21 cellular contexts compared by ENCODE assay signal in the genomic region with DNA sequence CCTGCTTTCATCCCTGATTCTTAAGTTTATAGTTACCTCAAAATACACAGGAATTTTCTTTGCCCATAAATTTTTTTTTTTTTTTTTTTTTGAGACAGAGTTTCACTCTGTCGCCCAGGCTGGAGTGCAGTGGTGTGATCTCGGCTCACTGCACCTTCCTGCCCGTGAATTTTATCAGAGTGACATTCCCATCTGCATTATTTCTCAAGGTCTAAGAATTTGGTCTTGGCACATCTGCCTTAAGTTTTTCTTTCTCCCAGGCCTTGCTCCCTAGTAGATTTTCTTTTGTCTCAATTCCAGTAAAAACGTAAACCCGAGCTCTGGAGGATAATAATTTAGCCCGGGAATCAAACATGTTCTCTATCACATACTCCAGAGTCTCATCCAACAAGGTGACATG. TPM values are rescaled to one million over a fixed set of nuclear protein-coding genes. Genes with fewer than 3 reads are reported as not detected.
DNase-seq lines count a peak whose midpoint lies in the region; ATAC-seq, FAIRE-seq and TF ChIP-seq lines count a peak whose summit lies in the region.
"Had no signal": no experiment of that assay in that cellular context is flagged by ENCODE, and none has a peak within 500 bp of the region (broad histone marks: within the 10 kb centered on the region; RNA-seq: fewer than 3 reads in every experiment).

No MANE protein-coding gene starts in this region.

- peaks cover 11% of the 10 kb centered on the region for H3K4me1 Mint-ChIP-seq in astrocyte (ENCODE audit: low read depth, unreplicated experiment)
- H3K4me1 Mint-ChIP-seq in progenitor cell of endocrine pancreas (ENCODE audit: low read depth): no peaks in the 10 kb centered on the region
- H3K4me1 Mint-ChIP-seq: B cell, GM23338, IgD-negative memory B cell had no signal

- H3K36me3 Mint-ChIP-seq in astrocyte (ENCODE audit: low read depth, unreplicated experiment) (peaks cover 20% of the 10 kb centered on the region), progenitor cell of endocrine pancreas (ENCODE audit: insufficient read depth) (peaks cover 5% of the 10 kb centered on the region)
- H3K36me3 Mint-ChIP-seq: CD8-positive, alpha-beta T cell; IgD-negative memory B cell had no signal

- H3K4me3 Mint-ChIP-seq in astrocyte (ENCODE audit: unreplicated experiment) (no peak overlapping the region), progenitor cell of endocrine pancreas (ENCODE audit: low read depth) (no peak overlapping the region)
- H3K4me3 Mint-ChIP-seq: B cell; CD8-positive, alpha-beta T cell; GM23338; IgD-negative memory B cell had no signal

- peak overlapping the region; percentile 23 for H3K27ac ChIP-seq in astrocyte (ENCODE audit: low read depth, low read length)
- H3K27ac ChIP-seq: BLaER1 treated with 17β-estradiol and CSF1 and Interleukin-3, amounts not matched to agents 10 nM and 100 nM had no signal

- no peaks in the 10 kb centered on the region for H3K79me2 ChIP-seq in astrocyte (ENCODE audit: insufficient read depth, low read length)

- H3K36me3 ChIP-seq in astrocyte (ENCODE audit: insufficient read depth, low read length): peaks cover 4% of the 10 kb centered on the region

- no peak overlapping the region for H2AFZ ChIP-seq in astrocyte (ENCODE audit: low read depth, low read length)
- H2AFZ ChIP-seq: GM23338 had no signal

- H3K9me3 ChIP-seq in astrocyte (ENCODE audit: insufficient read depth, low read depth, low read length): no peaks in the 10 kb centered on the region
- H3K9me3 ChIP-seq: BLaER1 treated with 17β-estradiol and CSF1 and Interleukin-3, amounts not matched to agents 10 nM and 100 nM had no signal

- no peak overlapping the region for H3K4me2 ChIP-seq in astrocyte (ENCODE audit: low read length)
- H3K4me2 ChIP-seq: BLaER1 treated with 17β-estradiol and CSF1 and Interleukin-3, amounts not matched to agents 10 nM and 100 nM; GM23338 had no signal

- H4K20me1 ChIP-seq in astrocyte (ENCODE audit: insufficient read depth, low read length): no peaks in the 10 kb centered on the region
- H4K20me1 ChIP-seq: BLaER1 treated with 17β-estradiol and CSF1 and Interleukin-3, amounts not matched to agents 10 nM and 100 nM had no signal

- H3K4me3 ChIP-seq in astrocyte (ENCODE audit: insufficient read depth, low read depth, low read length) (no peak overlapping the region), fibroblast of the aortic adventitia (ENCODE audit: low read depth, low read length) (no peak overlapping the region)
- H3K4me3 ChIP-seq: BLaER1 treated with 17β-estradiol and CSF1 and Interleukin-3, amounts not matched to agents 10 nM and 100 nM; GM12878; GM23338 had no signal

- H3K27me3 ChIP-seq in astrocyte (ENCODE audit: insufficient read depth, low read length): no peaks in the 10 kb centered on the region
- H3K27me3 ChIP-seq: BLaER1 treated with 17β-estradiol and CSF1 and Interleukin-3, amounts not matched to agents 10 nM and 100 nM had no signal

- H3K27me3 Mint-ChIP-seq in astrocyte (ENCODE audit: low read depth, unreplicated experiment): no peaks in the 10 kb centered on the region
- H3K27me3 Mint-ChIP-seq in progenitor cell of endocrine pancreas: no peaks in the 10 kb centered on the region
- H3K27me3 Mint-ChIP-seq: B cell, IgD-negative memory B cell had no signal

- H3K9ac ChIP-seq in astrocyte (ENCODE audit: low read length): no peak overlapping the region
- H3K9ac ChIP-seq: BLaER1 treated with 17β-estradiol and CSF1 and Interleukin-3, amounts not matched to agents 10 nM and 100 nM had no signal

- no peak overlapping the region for H3K27ac Mint-ChIP-seq in astrocyte (ENCODE audit: unreplicated experiment)
- H3K27ac Mint-ChIP-seq in progenitor cell of endocrine pancreas: no peak overlapping the region
- H3K27ac Mint-ChIP-seq: B cell; CD8-positive, alpha-beta T cell; GM23338; IgD-negative memory B cell had no signal

- no peak for ATAC-seq in GM18511 (IDR thresholded peaks at IDR 0.05; ENCODE audit: unreplicated experiment)
- no peak for ATAC-seq in HG02571 (IDR thresholded peaks at IDR 0.05; ENCODE audit: unreplicated experiment)
- ATAC-seq: CD8-positive, alpha-beta T cell; GM12878; GM23338 had no signal

- FAIRE-seq in astrocyte (lab: Jason Lieb, UNC): no peak
- FAIRE-seq: GM12878, H54 had no signal

- peaks cover 13% of the 10 kb centered on the region for H3K4me1 ChIP-seq in astrocyte (ENCODE audit: insufficient read depth, low read length)

- TF ChIP-seq CTCF in astrocyte (IDR thresholded peaks at IDR 0.05; ENCODE audit: insufficient read depth, low read depth, low read length) (no peak), fibroblast of the aortic adventitia (IDR thresholded peaks at IDR 0.05; ENCODE audit: insufficient read depth, low read length) (no peak), progenitor cell of endocrine pancreas (IDR thresholded peaks at IDR 0.05; ENCODE audit: unreplicated experiment) (no peak)

- peak; percentile 28 for DNase-seq in EH (ENCODE audit: low read depth)
- DNase-seq in astrocyte (ENCODE audit: low read depth): peak; percentile 44
- peak; percentile 80 for DNase-seq in fibroblast of the aortic adventitia (ENCODE audit: low read depth)
- DNase-seq in NCI-H345 treated with DMSO at 0.1 percent for 48 hours (lab: John Stamatoyannopoulos, UW; ENCODE audit: unreplicated experiment): no peak
- DNase-seq in progenitor cell of endocrine pancreas (ENCODE audit: low spot score, unreplicated experiment): no peak
- DNase-seq: 8988T; Calu3; CD8-positive, alpha-beta T cell; DMS79 treated with DMSO at 0.1 percent for 48 hours; EL; HCEC 1CT had no signal

- H3K9me3 Mint-ChIP-seq in astrocyte (ENCODE audit: unreplicated experiment): no peaks in the 10 kb centered on the region
- no peaks in the 10 kb centered on the region for H3K9me3 Mint-ChIP-seq in progenitor cell of endocrine pancreas (ENCODE audit: low read depth)
- H3K9me3 Mint-ChIP-seq: CD8-positive, alpha-beta T cell; GM23338 had no signal

RNA-seq across cellular contexts. Expression of a gene that starts 12.3 kb away (rescaled TPM):
- total RNA-seq in astrocyte (17.6 and 23.9 TPM in 2 replicates), fibroblast of the aortic adventitia (ENCODE audit: low replicate concordance) (4.7 and 5.3 TPM in 2 replicates), progenitor cell of endocrine pancreas (5.4 and 5.8 TPM in 2 replicates)
- total RNA-seq: CD8-positive, alpha-beta T cell; G401 had no signal

RNA-seq across cellular contexts. Expression of a gene that starts 16.0 kb away (rescaled TPM):
- total RNA-seq in astrocyte (1.2 and 4.6 TPM in 2 replicates), fibroblast of the aortic adventitia (ENCODE audit: low replicate concordance) (15.5 and 41.0 TPM in 2 replicates), progenitor cell of endocrine pancreas (2.0 TPM in 2 replicates)
- total RNA-seq: G401 had no signal

RNA-seq across cellular contexts. Expression of a gene that starts 28.1 kb away (rescaled TPM):
- total RNA-seq in astrocyte (not detected in 2 replicates), fibroblast of the aortic adventitia (ENCODE audit: low replicate concordance) (not detected in 2 replicates), progenitor cell of endocrine pancreas (not detected in 2 replicates)
- total RNA-seq: A673; B cell; Calu3; CD8-positive, alpha-beta T cell; G401; GM12878; GM23338 had no signal

Comparison
In these comparisons a context has a peak if more than half of its experiments do, and no peak if none do; other contexts are left out.
1. DNase-seq: peak in EH (single experiment), astrocyte (single experiment) and fibroblast of the aortic adventitia (single experiment); none in NCI-H345 treated with DMSO at 0.1 percent for 48 hours (single experiment) and progenitor cell of endocrine pancreas (single experiment).